8 cellular contexts compared by ENCODE assay signal in genomic region chr3:46976326-46977190, GRCh38. TPM values are rescaled to one million over a fixed set of nuclear protein-coding genes. Genes with fewer than 3 reads are reported as not detected.
DNase-seq lines count a peak whose midpoint lies in the region; ATAC-seq and TF ChIP-seq lines count a peak whose summit lies in the region.

TSS of gene CCDC12 (minus strand) at chr3:46976745. CDS start at chr3:46976732, 13 bp downstream.

- TF ChIP-seq CTCF in glutamatergic neuron (IDR thresholded peaks at IDR 0.05; ENCODE audit: partially characterized antibody, unreplicated experiment) (no peak), osteoblast (IDR thresholded peaks at IDR 0.05; ENCODE audit: extremely low read depth, low read depth, low read length) (no peak), thoracic aorta (IDR thresholded peaks at IDR 0.05) (no peak)

- H3K36me3 ChIP-seq in osteoblast (ENCODE audit: insufficient read depth, low read length), result no peaks in the 10 kb centered on the region
- no peaks in the 10 kb centered on the region for H3K36me3 ChIP-seq in thoracic aorta

- no peaks in the 10 kb centered on the region for H3K9me3 Mint-ChIP-seq in activated naive CD8-positive, alpha-beta T cell (ENCODE audit: low read depth)
- peaks cover 11% of the 10 kb centered on the region for H3K9me3 Mint-ChIP-seq in glutamatergic neuron (ENCODE audit: unreplicated experiment)

- H3K36me3 Mint-ChIP-seq in activated naive CD8-positive, alpha-beta T cell, result peaks cover 7% of the 10 kb centered on the region
- no peaks in the 10 kb centered on the region for H3K36me3 Mint-ChIP-seq in glutamatergic neuron (ENCODE audit: unreplicated experiment)

- no peaks in the 10 kb centered on the region for H3K27me3 ChIP-seq in osteoblast (ENCODE audit: insufficient read depth, low read length)
- no peaks in the 10 kb centered on the region for H3K27me3 ChIP-seq in thoracic aorta (replicated peaks; ENCODE audit: insufficient read depth)

- peak within 1 kb of the TSS; percentile 99 for H3K4me3 Mint-ChIP-seq in activated naive CD8-positive, alpha-beta T cell
- H3K4me3 Mint-ChIP-seq in glutamatergic neuron (ENCODE audit: unreplicated experiment), result peak within 1 kb of the TSS; percentile 97

- H3K4me1 Mint-ChIP-seq in activated naive CD8-positive, alpha-beta T cell (ENCODE audit: low read depth), result peaks cover 60% of the 10 kb centered on the region
- H3K4me1 Mint-ChIP-seq in glutamatergic neuron (ENCODE audit: low read depth, unreplicated experiment), result peaks cover 8% of the 10 kb centered on the region

- H3K27ac Mint-ChIP-seq in activated naive CD8-positive, alpha-beta T cell, result peak within 1 kb of the TSS; percentile 99
- peak within 1 kb of the TSS; percentile 99 for H3K27ac Mint-ChIP-seq in glutamatergic neuron (ENCODE audit: unreplicated experiment)

- H2AFZ ChIP-seq in osteoblast (ENCODE audit: low read length), result peak within 1 kb of the TSS; percentile 99

- H3K4me1 ChIP-seq in osteoblast (ENCODE audit: insufficient read depth, low read length) (peaks cover 8% of the 10 kb centered on the region), thoracic aorta (ENCODE audit: control insufficient read depth in 1 of 2, low read depth in 2 of 2) (peaks cover 37 to 62% of the 10 kb centered on the region in 2 donors)

- peak within 1 kb of the TSS; percentile 82 for H3K4me2 ChIP-seq in osteoblast (ENCODE audit: insufficient read depth, low read length)

- no peaks in the 10 kb centered on the region for H3K27me3 Mint-ChIP-seq in activated naive CD8-positive, alpha-beta T cell
- H3K27me3 Mint-ChIP-seq in glutamatergic neuron (ENCODE audit: unreplicated experiment), result peaks cover 12% of the 10 kb centered on the region

- H4K20me1 ChIP-seq in osteoblast (ENCODE audit: insufficient read depth, low read length), result peaks cover 31% of the 10 kb centered on the region

- H3K79me2 ChIP-seq in osteoblast (ENCODE audit: insufficient read depth, low read length), result peaks cover 44% of the 10 kb centered on the region

- H3K27ac ChIP-seq in osteoblast (ENCODE audit: low read depth, low read length) (peak within 1 kb of the TSS; percentile 99), thoracic aorta (peak within 1 kb of the TSS; percentile 84 to 93)

- H3K9me3 ChIP-seq in osteoblast (ENCODE audit: low read depth, low read length), result no peaks in the 10 kb centered on the region
- H3K9me3 ChIP-seq in thoracic aorta, result no peaks in the 10 kb centered on the region

- H3K4me3 ChIP-seq in osteoblast (ENCODE audit: insufficient read depth, low read length), result peak within 1 kb of the TSS; percentile 97
- peak within 1 kb of the TSS; percentile 99 for H3K4me3 ChIP-seq in thoracic aorta

- peak; percentile 99 for DNase-seq in GM04504 (ENCODE audit: low read depth)
- DNase-seq in NCI-H1092 treated with DMSO at 0.1 percent for 48 hours (lab: John Stamatoyannopoulos, UW), result peak; percentile 93
- DNase-seq in SKM-1 (lab: John Stamatoyannopoulos, UW; ENCODE audit: unreplicated experiment), result peak; percentile 96
- DNase-seq in glutamatergic neuron, result peak; percentile 87
- peak; percentile 100 for DNase-seq in osteoblast (ENCODE audit: insufficient read length, low spot score, missing footprints)
- DNase-seq in thoracic aorta (ENCODE audit: low spot score), result peak; percentile 98

- ATAC-seq in HG02588 (IDR thresholded peaks at IDR 0.05; ENCODE audit: unreplicated experiment) (peak; percentile 60), thoracic aorta (ENCODE audit: insufficient number of reproducible peaks, low FRiP score, low read depth) (peak; percentile 96)

RNA-seq across cellular contexts. Expression of gene CCDC12, which starts in this region (rescaled TPM):
- total RNA-seq in glutamatergic neuron (ENCODE audit: unreplicated experiment), result 41.4 TPM
- 17.4 and 20.6 TPM in 2 replicates for total RNA-seq in osteoblast
- 10 to 100 TPM; 29.8 to 58.8 TPM for total RNA-seq in thoracic aorta

Comparison
In these comparisons a context has a peak if more than half of its experiments do, and no peak if none do; other contexts are left out.
1. Peak in every context shown above with its lines: DNase-seq, ATAC-seq, H3K4me3 ChIP-seq and H3K27ac ChIP-seq.